Comparison of ENCODE assay signal across 8 cellular contexts in the genomic region with DNA sequence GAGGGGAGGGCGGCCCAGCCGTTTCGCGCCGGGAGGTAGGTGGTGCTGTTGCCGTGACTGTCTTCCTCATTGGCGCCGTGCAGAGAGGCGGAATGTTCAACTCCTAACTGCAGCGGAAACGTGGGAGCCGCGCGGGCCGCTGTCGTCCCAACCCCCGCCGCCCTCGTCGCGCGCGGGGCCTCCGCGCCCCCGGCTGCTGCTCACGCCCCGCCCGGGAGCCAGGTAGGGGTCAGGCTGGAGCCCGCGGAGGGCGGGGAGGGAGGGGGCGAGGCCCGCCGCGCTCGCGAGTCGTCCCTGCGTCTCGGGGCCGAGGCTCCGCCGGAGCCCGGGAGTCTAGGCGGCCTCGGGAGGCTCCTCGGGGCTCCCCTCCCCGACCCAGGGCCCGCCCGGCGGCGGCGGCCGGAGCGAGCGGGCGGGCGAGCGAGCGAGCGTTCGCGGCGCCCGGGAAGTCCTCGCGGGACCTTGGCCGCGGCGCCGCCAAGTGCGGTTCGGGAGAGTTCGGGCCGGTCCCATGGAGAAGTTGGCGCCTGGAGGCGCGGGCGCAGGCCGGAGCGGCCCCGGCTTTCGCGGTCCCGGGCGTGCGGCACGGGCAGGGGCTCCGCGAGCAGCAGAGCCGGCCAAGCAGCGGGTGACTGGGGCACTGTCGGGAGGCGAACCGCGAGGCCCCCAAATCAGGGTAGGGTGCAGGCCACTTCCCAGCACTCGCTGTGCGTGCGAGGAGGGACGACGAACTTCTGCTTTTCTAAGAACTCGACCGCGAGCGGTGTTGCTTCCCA. TPM values are rescaled to one million over a fixed set of nuclear protein-coding genes. Genes with fewer than 3 reads are reported as not detected.
DNase-seq lines count a peak whose midpoint lies in the region; ATAC-seq and TF ChIP-seq lines count a peak whose summit lies in the region.

TSS of gene MAP3K20 (plus strand) at position 66 of the 776 bp plus-strand sequence. CDS start 15,186 bp downstream, outside the sequence.

- CTCF ChIA-PET in activated B cell treated with CpG ODN at 0.5 μM for 24 hours (lab: Charles Lee) = no interaction called here

- H3K4me3 Mint-ChIP-seq in activated B cell treated with CpG ODN at 0.5 μM for 24 hours (peak within 1 kb of the TSS; percentile 89), chondrocyte (ENCODE audit: unreplicated experiment) (peak within 1 kb of the TSS; percentile 83)

- TF ChIP-seq CTCF in activated B cell treated with CpG ODN at 0.5 μM for 24 hours (IDR thresholded peaks at IDR 0.05) (no peak), chondrocyte (IDR thresholded peaks at IDR 0.05) (peak; percentile 80)

- POLR2A ChIA-PET in activated B cell treated with CpG ODN at 0.5 μM for 24 hours (lab: Charles Lee) = interaction anchor here (0.6 kb wide), 1 partner anchor 37 kb away, joined by 8 read pairs; no protein-coding TSS in a partner anchor

- ATAC-seq in GM18498 (IDR thresholded peaks at IDR 0.05; ENCODE audit: unreplicated experiment) = peak; percentile 71
- ATAC-seq in HG02884 (IDR thresholded peaks at IDR 0.05; ENCODE audit: unreplicated experiment) = peak; percentile 61
- peak; percentile 68 for ATAC-seq in activated B cell treated with CpG ODN at 0.5 μM for 24 hours (ENCODE audit: low read depth)

- intact Hi-C loops in activated B cell treated with CpG ODN at 0.5 μM for 24 hours (cut with micrococcal nuclease) = loop anchor here (2.0 to 5.0 kb wide), 3 partner anchors 135 to 1173 kb away; partner anchors contain the start of gene OLA1

- peak; percentile 37 for DNase-seq in 8988T
- peak; percentile 33 for DNase-seq in NCI-H2107 (lab: John Stamatoyannopoulos, UW)
- peak; percentile 42 for DNase-seq in activated B cell treated with CpG ODN at 0.5 μM for 24 hours
- DNase-seq in chondrocyte (ENCODE audit: low spot score) = peak; percentile 76
- peak; percentile 75 for DNase-seq in kidney tubule cell (ENCODE audit: low spot score)
- DNase-seq in stimulated activated CD4-positive, alpha-beta T cell treated with anti-CD3 and anti-CD28 coated beads, Interleukin-2, amount 100 ng/mL, for 24 hours = peak; percentile 35 to 56

- peaks cover 4% of the 10 kb centered on the region for H3K27me3 Mint-ChIP-seq in activated B cell treated with CpG ODN at 0.5 μM for 24 hours
- H3K27me3 Mint-ChIP-seq in chondrocyte (ENCODE audit: low read depth) = no peaks in the 10 kb centered on the region

- peaks cover 13% of the 10 kb centered on the region for H3K4me1 Mint-ChIP-seq in activated B cell treated with CpG ODN at 0.5 μM for 24 hours
- H3K4me1 Mint-ChIP-seq in chondrocyte (ENCODE audit: low read depth) = peaks cover 54% of the 10 kb centered on the region

- H3K9me3 Mint-ChIP-seq in activated B cell treated with CpG ODN at 0.5 μM for 24 hours (no peaks in the 10 kb centered on the region), chondrocyte (ENCODE audit: low read depth) (no peaks in the 10 kb centered on the region)

- peak within 1 kb of the TSS; percentile 80 for H3K27ac Mint-ChIP-seq in activated B cell treated with CpG ODN at 0.5 μM for 24 hours
- H3K27ac Mint-ChIP-seq in chondrocyte (ENCODE audit: unreplicated experiment) = peak within 1 kb of the TSS; percentile 98

- no peaks in the 10 kb centered on the region for H3K36me3 Mint-ChIP-seq in activated B cell treated with CpG ODN at 0.5 μM for 24 hours (ENCODE audit: low read depth)
- no peaks in the 10 kb centered on the region for H3K36me3 Mint-ChIP-seq in chondrocyte (ENCODE audit: low read depth)

RNA-seq across cellular contexts. Expression of gene MAP3K20, which starts in this region (rescaled TPM):
- total RNA-seq in activated B cell treated with CpG ODN at 0.5 μM for 24 hours (8.7 and 9.5 TPM in 2 replicates), chondrocyte (55.7 to 68.5 TPM (median 68.1 TPM) in 3 replicates)

Comparison
In these comparisons a context has a peak if more than half of its experiments do, and no peak if none do; other contexts are left out.
1. Peak in every context shown above with its lines: DNase-seq and ATAC-seq.